8 cellular contexts compared by ENCODE assay signal in genomic region chr19:57559008-57559403, GRCh38. TPM values are rescaled to one million over a fixed set of nuclear protein-coding genes. Genes with fewer than 3 reads are reported as not detected.
DNase-seq lines count a peak whose midpoint lies in the region; ATAC-seq and TF ChIP-seq lines count a peak whose summit lies in the region.

No MANE protein-coding gene starts in this region.

- H3K4me1 ChIP-seq in fibroblast of lung (ENCODE audit: control insufficient read depth, extremely low read depth, insufficient read depth, low read length) = no peaks in the 10 kb centered on the region

- intact Hi-C loops in activated CD4-positive, alpha-beta T cell treated with anti-CD3 and anti-CD28 coated beads for 36 hours (cut with DNase I, micrococcal nuclease) = loop anchor here (1.0 kb wide), 12 partner anchors 19 to 368 kb away; partner anchors contain the start of genes TRAPPC2B (in 1 of the 2), ZNF134 (in 1 of the 2), ZNF264 (in 1 of the 2) and ZNF304 (in 1 of the 2)

- no peak for TF ChIP-seq CTCF in fibroblast of lung (conservative IDR thresholded peaks at IDR 0.05 in 1 of 2, IDR thresholded peaks at IDR 0.05 in 1 of 2; ENCODE audit: low read depth in 1 of 2, low read length in 2 of 2)
- TF ChIP-seq CTCF in nephron progenitor cell (IDR thresholded peaks at IDR 0.05) = no peak

- H3K27me3 Mint-ChIP-seq in activated CD4-positive, alpha-beta T cell treated with anti-CD3 and anti-CD28 coated beads for 36 hours = no peaks in the 10 kb centered on the region
- H3K27me3 Mint-ChIP-seq in activated CD4-positive, alpha-beta T cell treated with anti-CD3 and anti-CD28 coated beads, Interleukin-2, amount 10 ng/mL, durations not matched to agents 7 days and 5 days = no peaks in the 10 kb centered on the region
- peaks cover 5% of the 10 kb centered on the region for H3K27me3 Mint-ChIP-seq in nephron progenitor cell (ENCODE audit: low read depth, poor library complexity)

- H3K27ac Mint-ChIP-seq in activated CD4-positive, alpha-beta T cell treated with anti-CD3 and anti-CD28 coated beads for 36 hours = peak overlapping the region; percentile 93
- peak overlapping the region; percentile 95 for H3K27ac Mint-ChIP-seq in activated CD4-positive, alpha-beta T cell treated with anti-CD3 and anti-CD28 coated beads, Interleukin-2, amount 10 ng/mL, durations not matched to agents 7 days and 5 days
- peak overlapping the region; percentile 89 for H3K27ac Mint-ChIP-seq in nephron progenitor cell

- H3K36me3 ChIP-seq in fibroblast of lung (ENCODE audit: control insufficient read depth, insufficient read depth, low read length) = peaks cover 2% of the 10 kb centered on the region

- peaks cover 36% of the 10 kb centered on the region for H3K9me3 Mint-ChIP-seq in activated CD4-positive, alpha-beta T cell treated with anti-CD3 and anti-CD28 coated beads for 36 hours (ENCODE audit: low read depth)
- peaks cover 47% of the 10 kb centered on the region for H3K9me3 Mint-ChIP-seq in activated CD4-positive, alpha-beta T cell treated with anti-CD3 and anti-CD28 coated beads, Interleukin-2, amount 10 ng/mL, durations not matched to agents 7 days and 5 days
- H3K9me3 Mint-ChIP-seq in nephron progenitor cell = peaks cover 90% of the 10 kb centered on the region

- peak overlapping the region; percentile 70 for H3K27ac ChIP-seq in fibroblast of lung (ENCODE audit: insufficient read depth, low read length)

- DNase-seq in activated CD4-positive, alpha-beta T cell treated with anti-CD3 and anti-CD28 coated beads for 36 hours = peak; percentile 42
- DNase-seq in activated CD4-positive, alpha-beta T cell treated with anti-CD3 and anti-CD28 coated beads, Interleukin-2, amount 50 U/mL, for 1 hour = no peak
- DNase-seq in activated CD4-positive, alpha-beta T cell treated with anti-CD3 and anti-CD28 coated beads, Interleukin-2, amount 10 ng/mL, durations not matched to agents 7 days and 5 days = peak; percentile 20
- DNase-seq in fibroblast of lung (ENCODE audit: low read depth in 2 of 2) (peak in 1 of 2 donors; percentile 18), nephron progenitor cell (peak; percentile 23)

- H3K9ac ChIP-seq in fibroblast of lung (ENCODE audit: insufficient read depth, low read length) = peak overlapping the region; percentile 72

- H4K20me1 ChIP-seq in fibroblast of lung (ENCODE audit: control insufficient read depth, extremely low read depth, insufficient read depth, low read length) = no peaks in the 10 kb centered on the region

- H3K4me3 Mint-ChIP-seq in activated CD4-positive, alpha-beta T cell treated with anti-CD3 and anti-CD28 coated beads for 36 hours = peak overlapping the region; percentile 98
- H3K4me3 Mint-ChIP-seq in activated CD4-positive, alpha-beta T cell treated with anti-CD3 and anti-CD28 coated beads, Interleukin-2, amount 10 ng/mL, durations not matched to agents 7 days and 5 days = peak overlapping the region; percentile 93
- peak overlapping the region; percentile 99 for H3K4me3 Mint-ChIP-seq in nephron progenitor cell

- peak; percentile 35 for ATAC-seq in activated CD4-positive, alpha-beta T cell treated with anti-CD3 and anti-CD28 coated beads for 36 hours
- ATAC-seq in HG03432 (IDR thresholded peaks at IDR 0.05; ENCODE audit: unreplicated experiment) (peak; percentile 10), GM19467 (IDR thresholded peaks at IDR 0.05; ENCODE audit: unreplicated experiment) (no peak), HG03097 (IDR thresholded peaks at IDR 0.05; ENCODE audit: low FRiP score, unreplicated experiment) (no peak)

- no peaks in the 10 kb centered on the region for H3K9me3 ChIP-seq in fibroblast of lung (ENCODE audit: control insufficient read depth, insufficient read depth, low read depth, low read length)

- peaks cover 22% of the 10 kb centered on the region for H3K4me1 Mint-ChIP-seq in activated CD4-positive, alpha-beta T cell treated with anti-CD3 and anti-CD28 coated beads for 36 hours
- peaks cover 31% of the 10 kb centered on the region for H3K4me1 Mint-ChIP-seq in activated CD4-positive, alpha-beta T cell treated with anti-CD3 and anti-CD28 coated beads, Interleukin-2, amount 10 ng/mL, durations not matched to agents 7 days and 5 days
- peaks cover 17% of the 10 kb centered on the region for H3K4me1 Mint-ChIP-seq in nephron progenitor cell

- peaks cover 5% of the 10 kb centered on the region for H3K79me2 ChIP-seq in fibroblast of lung (ENCODE audit: control insufficient read depth, insufficient read depth, low read length)

- peak overlapping the region; percentile 77 to 91 (median 86) for H3K4me3 ChIP-seq in fibroblast of lung (replicated peaks in 1 of 4; ENCODE audit: control extremely low read depth in 1 of 4, insufficient read depth in 1 of 4, low read depth in 3 of 4, low read length in 4 of 4)

- POLR2A ChIA-PET in activated CD4-positive, alpha-beta T cell treated with anti-CD3 and anti-CD28 coated beads for 36 hours (lab: Charles Lee) = no interaction called here
- POLR2A ChIA-PET in activated CD4-positive, alpha-beta T cell treated with anti-CD3 and anti-CD28 coated beads, Interleukin-2, amount 10 ng/mL, durations not matched to agents 7 days and 5 days (lab: Charles Lee) = interaction anchor here (0.6 kb wide), 1 partner anchor 727 kb away, joined by 4 read pairs; no protein-coding TSS in a partner anchor

- CTCF ChIA-PET in activated CD4-positive, alpha-beta T cell treated with anti-CD3 and anti-CD28 coated beads for 36 hours (lab: Charles Lee) = interaction anchor here (0.7 to 0.8 kb wide), 2 partner anchors 42 to 72 kb away, joined by 3 to 5 read pairs; partner anchors contain the start of gene ZNF419
- CTCF ChIA-PET in activated CD4-positive, alpha-beta T cell treated with anti-CD3 and anti-CD28 coated beads, Interleukin-2, amount 10 ng/mL, durations not matched to agents 7 days and 5 days (lab: Charles Lee) = no interaction called here

- peak overlapping the region; percentile 74 for H3K4me2 ChIP-seq in fibroblast of lung (ENCODE audit: extremely low read depth, insufficient read depth, low read length)

- peak overlapping the region; percentile 0 for H2AFZ ChIP-seq in fibroblast of lung (ENCODE audit: low read length)

- H3K36me3 Mint-ChIP-seq in activated CD4-positive, alpha-beta T cell treated with anti-CD3 and anti-CD28 coated beads for 36 hours (ENCODE audit: low read depth) = peaks cover 66% of the 10 kb centered on the region
- H3K36me3 Mint-ChIP-seq in activated CD4-positive, alpha-beta T cell treated with anti-CD3 and anti-CD28 coated beads, Interleukin-2, amount 10 ng/mL, durations not matched to agents 7 days and 5 days (ENCODE audit: low read depth) = peaks cover 62% of the 10 kb centered on the region
- H3K36me3 Mint-ChIP-seq in nephron progenitor cell (ENCODE audit: low read depth) = peaks cover 58% of the 10 kb centered on the region

- H3K27me3 ChIP-seq in fibroblast of lung (ENCODE audit: control insufficient read depth, insufficient read depth, low read length) = no peaks in the 10 kb centered on the region

RNA-seq across cellular contexts. Expression of gene ZNF550, which starts 0.7 kb away (rescaled TPM):
- 10 to 100 TPM; 11.8 to 11.9 TPM for total RNA-seq in activated CD4-positive, alpha-beta T cell treated with anti-CD3 and anti-CD28 coated beads for 36 hours
- 10 to 100 TPM; 12.6 to 16.0 TPM for total RNA-seq in activated CD4-positive, alpha-beta T cell treated with anti-CD3 and anti-CD28 coated beads, Interleukin-2, amount 10 ng/mL, durations not matched to agents 7 days and 5 days
- 6.9 and 8.6 TPM in 2 replicates for total RNA-seq in fibroblast of lung
- 4.2 and 5.7 TPM in 2 replicates for polyA plus RNA-seq in fibroblast of lung
- polyA plus RNA-seq in fibroblast of lung (2012) = 2.6 TPM in 2 replicates
- polyA minus RNA-seq in fibroblast of lung (ENCODE audit: low replicate concordance) = 0.51 and 0.93 TPM in 2 replicates

RNA-seq across cellular contexts. Expression of gene ZNF416, which starts 19.7 kb away (rescaled TPM):
- total RNA-seq in activated CD4-positive, alpha-beta T cell treated with anti-CD3 and anti-CD28 coated beads for 36 hours = 1 to 10 TPM; 3.3 to 3.7 TPM
- 1 to 10 TPM; 7.2 to 7.8 TPM for total RNA-seq in activated CD4-positive, alpha-beta T cell treated with anti-CD3 and anti-CD28 coated beads, Interleukin-2, amount 10 ng/mL, durations not matched to agents 7 days and 5 days
- 6.9 and 9.2 TPM in 2 replicates for total RNA-seq in fibroblast of lung
- polyA plus RNA-seq in fibroblast of lung = 3.9 and 4.5 TPM in 2 replicates
- polyA plus RNA-seq in fibroblast of lung (2012) = 3.2 TPM in 2 replicates
- polyA minus RNA-seq in fibroblast of lung (ENCODE audit: low replicate concordance) = 0.11 and 3.8 TPM in 2 replicates

RNA-seq across cellular contexts. Expression of gene ZIK1, which starts 24.9 kb away (rescaled TPM):
- 1 to 10 TPM; 4.6 to 5.3 TPM for total RNA-seq in activated CD4-positive, alpha-beta T cell treated with anti-CD3 and anti-CD28 coated beads for 36 hours
- 1 to 10 TPM; 8.2 to 8.4 TPM for total RNA-seq in activated CD4-positive, alpha-beta T cell treated with anti-CD3 and anti-CD28 coated beads, Interleukin-2, amount 10 ng/mL, durations not matched to agents 7 days and 5 days
- 7.1 and 7.2 TPM in 2 replicates for total RNA-seq in fibroblast of lung
- polyA plus RNA-seq in fibroblast of lung = 3.9 and 5.3 TPM in 2 replicates
- 2.4 and 3.7 TPM in 2 replicates for polyA plus RNA-seq in fibroblast of lung (2012)
- polyA minus RNA-seq in fibroblast of lung (ENCODE audit: low replicate concordance) = 4.9 and 28.3 TPM in 2 replicates

RNA-seq across cellular contexts. Expression of gene ZNF549, which starts 31.9 kb away (rescaled TPM):
- total RNA-seq in activated CD4-positive, alpha-beta T cell treated with anti-CD3 and anti-CD28 coated beads for 36 hours = 1 to 10 TPM; 3.7 to 4.6 TPM
- total RNA-seq in activated CD4-positive, alpha-beta T cell treated with anti-CD3 and anti-CD28 coated beads, Interleukin-2, amount 10 ng/mL, durations not matched to agents 7 days and 5 days = 1 to 10 TPM; 9.0 to 9.1 TPM
- total RNA-seq in fibroblast of lung = 6.7 and 7.8 TPM in 2 replicates
- 3.9 and 4.8 TPM in 2 replicates for polyA plus RNA-seq in fibroblast of lung
- polyA plus RNA-seq in fibroblast of lung (2012) = 2.0 and 2.7 TPM in 2 replicates
- 1.2 and 1.3 TPM in 2 replicates for polyA minus RNA-seq in fibroblast of lung (ENCODE audit: low replicate concordance)

RNA-seq across cellular contexts. Expression of gene ZNF530, which starts 40.7 kb away (rescaled TPM):
- total RNA-seq in activated CD4-positive, alpha-beta T cell treated with anti-CD3 and anti-CD28 coated beads for 36 hours = 1 to 10 TPM; 7.1 to 7.2 TPM
- 10 to 100 TPM; 10.3 to 12.1 TPM for total RNA-seq in activated CD4-positive, alpha-beta T cell treated with anti-CD3 and anti-CD28 coated beads, Interleukin-2, amount 10 ng/mL, durations not matched to agents 7 days and 5 days
- total RNA-seq in fibroblast of lung = 2.5 and 2.8 TPM in 2 replicates
- polyA plus RNA-seq in fibroblast of lung = 1.6 and 2.5 TPM in 2 replicates
- polyA plus RNA-seq in fibroblast of lung (2012) = 1.4 and 2.3 TPM in 2 replicates
- polyA minus RNA-seq in fibroblast of lung (ENCODE audit: low replicate concordance) = 2.0 TPM in 1 of 2 replicates, not detected in the other

Comparison
In these comparisons a context has a peak if more than half of its experiments do, and no peak if none do; other contexts are left out.
1. ATAC-seq: peak in activated CD4-positive, alpha-beta T cell treated with anti-CD3 and anti-CD28 coated beads for 36 hours (single experiment) and HG03432 (single experiment); none in GM19467 (single experiment) and HG03097 (single experiment).
2. Peak in every context shown above with its lines, with median percentiles within 50 percentile points of each other: H3K27ac Mint-ChIP-seq and H3K4me3 Mint-ChIP-seq.